ENCODE assay signal across 8 cellular contexts in genomic region chr2:238784671-238785527, GRCh38.
A peak's percentile ranks its signal among the peaks of the same experiment; 100 is the strongest.
DNase-seq lines count a peak whose midpoint lies in the region; ATAC-seq and TF ChIP-seq lines count a peak whose summit lies in the region.

No MANE protein-coding gene starts in this region.

- H4K20me1 ChIP-seq in MM.1S (ENCODE audit: insufficient read depth, low read length) (no peaks in the 10 kb centered on the region), hepatocyte (ENCODE audit: insufficient read depth, poor library complexity, severe bottlenecking) (no peaks in the 10 kb centered on the region)

- TF ChIP-seq CTCF in MM.1S (IDR thresholded peaks at IDR 0.05; ENCODE audit: low read length) = peak; percentile 77
- peak; percentile 91 for TF ChIP-seq CTCF in hepatocyte (IDR thresholded peaks at IDR 0.05; ENCODE audit: poor library complexity)

- H3K9me3 ChIP-seq in MM.1S (replicated peaks; ENCODE audit: insufficient read depth, low read length) = no peaks in the 10 kb centered on the region
- no peaks in the 10 kb centered on the region for H3K9me3 ChIP-seq in hepatocyte (ENCODE audit: low read depth)
- no peaks in the 10 kb centered on the region for H3K9me3 ChIP-seq in skeletal muscle satellite cell (replicated peaks; ENCODE audit: low read length)

- H2AFZ ChIP-seq in MM.1S (ENCODE audit: low read length) = no peak overlapping the region
- H2AFZ ChIP-seq in hepatocyte = no peak overlapping the region

- no peak for ATAC-seq in GM18868 (IDR thresholded peaks at IDR 0.05; ENCODE audit: unreplicated experiment)
- no peak for ATAC-seq in HG03439 (IDR thresholded peaks at IDR 0.05; ENCODE audit: unreplicated experiment)

- no peak overlapping the region for H3K27ac ChIP-seq in MM.1S (ENCODE audit: low read length)
- H3K27ac ChIP-seq in hepatocyte = no peak overlapping the region

- no peaks in the 10 kb centered on the region for H3K9me2 ChIP-seq in MM.1S (replicated peaks; ENCODE audit: insufficient read depth, low read length)
- no peaks in the 10 kb centered on the region for H3K9me2 ChIP-seq in hepatocyte (replicated peaks; ENCODE audit: insufficient read depth)

- H3K4me3 ChIP-seq in MM.1S (ENCODE audit: low read length) = no peak overlapping the region
- no peak overlapping the region for H3K4me3 ChIP-seq in hepatocyte
- no peak overlapping the region for H3K4me3 ChIP-seq in skeletal muscle satellite cell (ENCODE audit: low read length)

- H3K27me3 ChIP-seq in MM.1S (replicated peaks; ENCODE audit: insufficient read depth, low read length) (peaks cover 7% of the 10 kb centered on the region), hepatocyte (no peaks in the 10 kb centered on the region), skeletal muscle satellite cell (ENCODE audit: control insufficient read depth, insufficient read depth, low read length) (peaks cover 34% of the 10 kb centered on the region)

- H3K9ac ChIP-seq in MM.1S (ENCODE audit: low read length) (no peak overlapping the region), skeletal muscle satellite cell (ENCODE audit: low read depth, low read length) (no peak overlapping the region)

- H3F3A ChIP-seq in MM.1S (ENCODE audit: insufficient read depth, low read length) = no peaks in the 10 kb centered on the region

- no peaks in the 10 kb centered on the region for H3K4me1 ChIP-seq in MM.1S (ENCODE audit: low read length)
- no peaks in the 10 kb centered on the region for H3K4me1 ChIP-seq in hepatocyte (ENCODE audit: insufficient read depth)
- H3K4me1 ChIP-seq in skeletal muscle satellite cell (ENCODE audit: control insufficient read depth, insufficient read depth, low read length) = peaks cover 4% of the 10 kb centered on the region

- H3K4me2 ChIP-seq in MM.1S (ENCODE audit: low read depth, low read length) (no peak overlapping the region), hepatocyte (no peak overlapping the region), skeletal muscle satellite cell (ENCODE audit: low read length) (peak overlapping the region; percentile 59)

- 30% methylated on average over 17 of the region's 17 CpGs for WGBS in hepatocyte (ENCODE audit: low lambda C conversion rate, missing lambda C conversion rate)

- H3K79me2 ChIP-seq in MM.1S (ENCODE audit: low read length) = no peaks in the 10 kb centered on the region
- no peaks in the 10 kb centered on the region for H3K79me2 ChIP-seq in hepatocyte

- H3K36me3 ChIP-seq in MM.1S (replicated peaks; ENCODE audit: insufficient read depth, low read length) (no peaks in the 10 kb centered on the region), hepatocyte (replicated peaks; ENCODE audit: insufficient read depth, low read depth) (no peaks in the 10 kb centered on the region), skeletal muscle satellite cell (ENCODE audit: insufficient read depth, low read length) (no peaks in the 10 kb centered on the region)

- DNase-seq in EH (ENCODE audit: low read depth) = peak; percentile 79
- peak; percentile 51 for DNase-seq in MM.1S
- peak; percentile 43 for DNase-seq in SW480 (ENCODE audit: low spot score)
- DNase-seq in anterior cingulate cortex (lab: John Stamatoyannopoulos, UW) = peak in 44 of 58 donors; percentile 6 to 82 (median 32)
- DNase-seq in hepatocyte (ENCODE audit: low spot score) = peak; percentile 84

Comparison
In these comparisons a context has a peak if more than half of its experiments do, and no peak if none do; other contexts are left out.
1. DNase-seq: peak in every context shown above with its lines; median percentile 84 in hepatocyte; 79 in EH; 51 in MM.1S; 43 in SW480; 32 in anterior cingulate cortex.